In the genomic region with DNA sequence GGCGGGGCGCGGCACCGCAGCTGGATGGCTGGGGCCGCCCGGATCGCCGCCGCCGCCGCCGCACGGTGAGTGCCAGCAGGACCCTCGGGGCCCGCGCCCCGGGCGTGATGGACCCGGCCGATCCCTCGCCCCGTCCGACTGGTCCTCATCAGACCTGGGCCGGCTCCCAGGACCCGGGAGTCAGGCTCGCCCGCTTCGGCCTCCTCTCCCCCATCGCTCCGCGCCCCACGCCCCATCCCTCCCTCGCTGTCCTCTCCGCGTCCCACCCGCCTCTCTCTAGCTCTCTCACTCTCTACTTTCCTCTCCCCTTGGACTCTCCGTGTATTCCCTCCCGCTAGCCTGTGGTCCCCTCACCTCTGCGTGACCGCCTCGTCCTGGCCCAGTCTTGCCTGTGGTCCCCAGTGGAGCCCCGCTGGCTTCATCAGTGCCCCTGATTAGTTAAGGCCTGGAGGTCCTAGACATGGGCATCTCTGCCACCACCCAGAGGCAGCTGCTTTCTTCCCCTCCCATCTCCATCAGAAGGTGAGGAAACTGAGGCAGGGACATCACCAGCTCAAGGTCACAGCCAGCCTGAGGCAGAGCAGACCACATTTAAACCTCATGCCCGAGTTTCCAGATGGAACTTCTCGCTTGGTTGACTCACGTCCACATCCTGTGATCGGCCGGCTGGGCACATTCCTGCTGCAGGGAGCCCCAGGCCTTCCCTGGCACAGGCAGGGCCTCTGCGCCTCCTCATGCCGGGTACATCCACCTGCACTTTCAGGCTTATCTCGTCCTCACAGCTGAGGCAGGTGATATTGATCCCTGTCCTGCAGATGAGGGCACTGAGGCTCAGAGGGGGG, we compare ENCODE assay signal across 8 cellular contexts. TPM values are rescaled to one million over a fixed set of nuclear protein-coding genes. Genes with fewer than 3 reads are reported as not detected.
DNase-seq lines count a peak whose midpoint lies in the region; ATAC-seq lines count a peak whose summit lies in the region.

No MANE protein-coding gene starts in this region.

- no peaks in the 10 kb centered on the region for H3K27me3 Mint-ChIP-seq in activated naive CD4-positive, alpha-beta T cell treated with anti-CD3 and anti-CD28 coated beads for 36 hours (ENCODE audit: low read depth)
- H3K27me3 Mint-ChIP-seq in central memory CD8-positive, alpha-beta T cell, result no peaks in the 10 kb centered on the region

- CTCF ChIA-PET in activated naive CD4-positive, alpha-beta T cell treated with anti-CD3 and anti-CD28 coated beads for 36 hours (lab: Charles Lee), result interaction anchor here (0.5 to 7.0 kb wide), 5 partner anchors 10 to 134 kb away, joined by 3 to 99 read pairs (median 3); no protein-coding TSS in a partner anchor

- no peaks in the 10 kb centered on the region for H3K36me3 Mint-ChIP-seq in activated naive CD4-positive, alpha-beta T cell treated with anti-CD3 and anti-CD28 coated beads for 36 hours (ENCODE audit: low read depth)
- H3K36me3 Mint-ChIP-seq in central memory CD8-positive, alpha-beta T cell (ENCODE audit: insufficient read depth), result peaks cover 11% of the 10 kb centered on the region

- H3K27ac ChIP-seq in substantia nigra (ENCODE audit: low read depth, low read length, poor library complexity, severe bottlenecking), result peak overlapping the region; percentile 92

- no peak for DNase-seq in activated naive CD4-positive, alpha-beta T cell treated with anti-CD3 and anti-CD28 coated beads for 36 hours
- no peak for DNase-seq in activated naive CD4-positive, alpha-beta T cell (lab: John Stamatoyannopoulos, UW)
- peak; percentile 79 for DNase-seq in NCI-H226
- DNase-seq in central memory CD8-positive, alpha-beta T cell (ENCODE audit: low spot score in 2 of 2), result no peak
- peak; percentile 87 for DNase-seq in left kidney (ENCODE audit: low read depth, low spot score)
- DNase-seq in substantia nigra (lab: John Stamatoyannopoulos, UW), result peak in 13 of 49 donors; percentile 23 to 95 (median 58)

- H3K4me3 Mint-ChIP-seq in activated naive CD4-positive, alpha-beta T cell treated with anti-CD3 and anti-CD28 coated beads for 36 hours, result peak overlapping the region; percentile 92
- peak overlapping the region; percentile 96 for H3K4me3 Mint-ChIP-seq in central memory CD8-positive, alpha-beta T cell

- intact Hi-C loops in activated naive CD4-positive, alpha-beta T cell treated with anti-CD3 and anti-CD28 coated beads for 36 hours (cut with micrococcal nuclease), result loop anchor here (1.0 to 5.0 kb wide), 12 partner anchors 15 to 472 kb away; partner anchors contain the start of genes ACP2, CSTPP1, FNBP4 and KBTBD4

- peak overlapping the region; percentile 83 for H3K27ac Mint-ChIP-seq in activated naive CD4-positive, alpha-beta T cell treated with anti-CD3 and anti-CD28 coated beads for 36 hours
- peak overlapping the region; percentile 99 for H3K27ac Mint-ChIP-seq in central memory CD8-positive, alpha-beta T cell (ENCODE audit: low read depth)

- H3K4me1 Mint-ChIP-seq in activated naive CD4-positive, alpha-beta T cell treated with anti-CD3 and anti-CD28 coated beads for 36 hours (ENCODE audit: low read depth), result peaks cover 25% of the 10 kb centered on the region
- H3K4me1 Mint-ChIP-seq in central memory CD8-positive, alpha-beta T cell, result peaks cover 34% of the 10 kb centered on the region

- ATAC-seq in central memory CD8-positive, alpha-beta T cell (replicated peaks; ENCODE audit: extremely low read depth, poor library complexity, severe bottlenecking), result peak; percentile 0
- ATAC-seq in HG03025 (IDR thresholded peaks at IDR 0.05; ENCODE audit: low FRiP score, unreplicated experiment) (no peak), HG03045 (IDR thresholded peaks at IDR 0.05; ENCODE audit: unreplicated experiment) (no peak)

- no peaks in the 10 kb centered on the region for H3K9me3 Mint-ChIP-seq in activated naive CD4-positive, alpha-beta T cell treated with anti-CD3 and anti-CD28 coated beads for 36 hours
- H3K9me3 Mint-ChIP-seq in central memory CD8-positive, alpha-beta T cell, result no peaks in the 10 kb centered on the region

RNA-seq across cellular contexts. Expression of gene SLC39A13, which starts 0.4 kb away (rescaled TPM):
- total RNA-seq in activated naive CD4-positive, alpha-beta T cell treated with anti-CD3 and anti-CD28 coated beads for 36 hours, result 1 to 10 TPM; 9.2 TPM

RNA-seq across cellular contexts. Expression of gene PSMC3, which starts 17.4 kb away (rescaled TPM):
- total RNA-seq in activated naive CD4-positive, alpha-beta T cell treated with anti-CD3 and anti-CD28 coated beads for 36 hours, result 100 to 1,000 TPM; 127 to 129 TPM

RNA-seq across cellular contexts. Expression of gene SPI1, which starts 30.5 kb away (rescaled TPM):
- not detected for total RNA-seq in activated naive CD4-positive, alpha-beta T cell treated with anti-CD3 and anti-CD28 coated beads for 36 hours

RNA-seq across cellular contexts. Expression of gene RAPSN, which starts 40.1 kb away (rescaled TPM):
- total RNA-seq in activated naive CD4-positive, alpha-beta T cell treated with anti-CD3 and anti-CD28 coated beads for 36 hours, result not detected

RNA-seq across cellular contexts. Expression of gene MYBPC3, which starts 56.3 kb away (rescaled TPM):
- not detected for total RNA-seq in activated naive CD4-positive, alpha-beta T cell treated with anti-CD3 and anti-CD28 coated beads for 36 hours

Comparison
In these comparisons a context has a peak if more than half of its experiments do, and no peak if none do; other contexts are left out.
1. DNase-seq: peak in NCI-H226 (single experiment) and left kidney (single experiment); none in activated naive CD4-positive, alpha-beta T cell treated with anti-CD3 and anti-CD28 coated beads for 36 hours (single experiment), activated naive CD4-positive, alpha-beta T cell (0 of 4) and central memory CD8-positive, alpha-beta T cell (0 of 2).